ENCODE assay signal across 1 cellular context in the genomic region with DNA sequence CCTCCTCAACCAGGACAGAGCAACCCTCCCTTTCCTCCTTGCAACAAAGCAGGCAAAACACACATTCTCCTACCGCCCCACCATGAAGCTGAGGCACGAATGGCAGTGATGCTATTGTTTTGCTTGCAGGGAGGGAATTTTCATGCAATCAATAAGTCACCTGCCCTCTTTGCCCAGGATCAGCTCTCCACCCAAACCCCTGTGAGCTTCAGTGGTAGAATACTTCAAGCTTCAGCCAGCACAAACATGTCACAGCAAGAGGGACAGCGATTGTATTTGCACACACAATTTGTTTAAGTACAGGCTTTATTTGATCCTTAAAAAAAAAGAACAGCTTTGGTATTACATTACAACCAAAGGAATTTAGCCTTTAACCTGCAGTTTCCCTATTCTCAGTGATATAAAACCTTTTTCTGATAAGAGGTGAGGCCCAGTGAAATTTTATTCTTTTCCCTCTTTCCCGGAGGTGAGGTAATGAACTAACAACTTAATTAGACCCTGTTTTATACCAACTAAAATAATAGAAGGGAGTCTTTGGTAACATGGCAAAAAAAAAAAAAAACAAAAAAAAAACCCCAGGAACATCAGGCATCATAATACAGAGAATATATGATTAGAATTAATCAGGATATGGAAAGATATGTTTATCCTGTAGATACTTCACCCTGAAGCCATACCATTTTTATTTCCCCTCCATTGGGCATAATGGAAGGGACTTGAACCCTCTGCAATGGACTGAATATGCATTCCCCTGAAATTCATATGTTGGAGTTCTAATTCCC.
TF ChIP-seq lines count a peak whose summit lies in the region.

No MANE protein-coding gene starts in this region.

TF ChIP-seq in HepG2, 621 proteins besides CTCF, POLR2A, EP300 and RAD21 (continued from another document and continues in another):
- TF ChIP-seq, protein P1, sequence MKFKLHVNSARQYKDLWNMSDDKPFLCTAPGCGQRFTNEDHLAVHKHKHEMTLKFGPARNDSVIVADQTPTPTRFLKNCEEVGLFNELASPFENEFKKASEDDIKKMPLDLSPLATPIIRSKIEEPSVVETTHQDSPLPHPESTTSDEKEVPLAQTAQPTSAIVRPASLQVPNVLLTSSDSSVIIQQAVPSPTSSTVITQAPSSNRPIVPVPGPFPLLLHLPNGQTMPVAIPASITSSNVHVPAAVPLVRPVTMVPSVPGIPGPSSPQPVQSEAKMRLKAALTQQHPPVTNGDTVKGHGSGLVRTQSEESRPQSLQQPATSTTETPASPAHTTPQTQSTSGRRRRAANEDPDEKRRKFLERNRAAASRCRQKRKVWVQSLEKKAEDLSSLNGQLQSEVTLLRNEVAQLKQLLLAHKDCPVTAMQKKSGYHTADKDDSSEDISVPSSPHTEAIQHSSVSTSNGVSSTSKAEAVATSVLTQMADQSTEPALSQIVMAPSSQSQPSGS (CRISPR knock-in tag; IDR thresholded peaks at IDR 0.05) = peak; percentile 56; the same call in 1 of the 2 replicates
- TF ChIP-seq, protein P2, sequence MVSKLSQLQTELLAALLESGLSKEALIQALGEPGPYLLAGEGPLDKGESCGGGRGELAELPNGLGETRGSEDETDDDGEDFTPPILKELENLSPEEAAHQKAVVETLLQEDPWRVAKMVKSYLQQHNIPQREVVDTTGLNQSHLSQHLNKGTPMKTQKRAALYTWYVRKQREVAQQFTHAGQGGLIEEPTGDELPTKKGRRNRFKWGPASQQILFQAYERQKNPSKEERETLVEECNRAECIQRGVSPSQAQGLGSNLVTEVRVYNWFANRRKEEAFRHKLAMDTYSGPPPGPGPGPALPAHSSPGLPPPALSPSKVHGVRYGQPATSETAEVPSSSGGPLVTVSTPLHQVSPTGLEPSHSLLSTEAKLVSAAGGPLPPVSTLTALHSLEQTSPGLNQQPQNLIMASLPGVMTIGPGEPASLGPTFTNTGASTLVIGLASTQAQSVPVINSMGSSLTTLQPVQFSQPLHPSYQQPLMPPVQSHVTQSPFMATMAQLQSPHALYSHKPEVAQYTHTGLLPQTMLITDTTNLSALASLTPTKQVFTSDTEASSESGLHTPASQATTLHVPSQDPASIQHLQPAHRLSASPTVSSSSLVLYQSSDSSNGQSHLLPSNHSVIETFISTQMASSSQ (IDR thresholded peaks at IDR 0.05; ENCODE audit: low read depth) = peak; percentile 53; the same call in 1 of the 2 replicates
- TF ChIP-seq, protein P2 (CRISPR knock-in tag; IDR thresholded peaks at IDR 0.05; ENCODE audit: borderline replicate concordance) = peak; percentile 67; the same call in 1 of the 2 replicates
- TF ChIP-seq, protein P3, sequence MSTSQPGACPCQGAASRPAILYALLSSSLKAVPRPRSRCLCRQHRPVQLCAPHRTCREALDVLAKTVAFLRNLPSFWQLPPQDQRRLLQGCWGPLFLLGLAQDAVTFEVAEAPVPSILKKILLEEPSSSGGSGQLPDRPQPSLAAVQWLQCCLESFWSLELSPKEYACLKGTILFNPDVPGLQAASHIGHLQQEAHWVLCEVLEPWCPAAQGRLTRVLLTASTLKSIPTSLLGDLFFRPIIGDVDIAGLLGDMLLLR (CRISPR knock-in tag; IDR thresholded peaks at IDR 0.05) = no peak
- TF ChIP-seq REPIN1 (CRISPR knock-in tag; IDR thresholded peaks at IDR 0.05; ENCODE audit: borderline replicate concordance, low read depth) (peak; percentile 70; the same call in 1 of the 2 replicates), ZNF234 (CRISPR knock-in tag; conservative IDR thresholded peaks at IDR 0.05) (no peak), IKZF1 (IDR thresholded peaks at IDR 0.05) (no peak), HDAC6 (IDR thresholded peaks at IDR 0.05; ENCODE audit: low read depth, low read length) (no peak), KMT2A (CRISPR knock-in tag; IDR thresholded peaks at IDR 0.05) (no peak), ISL2 (CRISPR knock-in tag; IDR thresholded peaks at IDR 0.05) (peak; percentile 90), HNF4A (CRISPR knock-in tag; IDR thresholded peaks at IDR 0.05) (peak; percentile 31; the same call in 1 of the 2 replicates), KLF16 (CRISPR knock-in tag; IDR thresholded peaks at IDR 0.05) (0 out of 4 replicates have a peak, but pooled peaks of 1 of the 2 experiments have one; percentile 44), MED13 (CRISPR knock-in tag; IDR thresholded peaks at IDR 0.05) (no peak), NCOA2 (CRISPR knock-in tag; IDR thresholded peaks at IDR 0.05) (peak; percentile 85; the same call in 1 of the 2 replicates), ZNF672 (CRISPR knock-in tag; IDR thresholded peaks at IDR 0.05) (no peak), KDM3A (CRISPR knock-in tag; IDR thresholded peaks at IDR 0.05; ENCODE audit: low read depth) (no peak), ATM (IDR thresholded peaks at IDR 0.05; ENCODE audit: borderline replicate concordance) (no peak), GFI1 (CRISPR knock-in tag; IDR thresholded peaks at IDR 0.05; ENCODE audit: borderline replicate concordance) (0 out of 2 replicates have a peak, but pooled peaks have one; percentile 23), ZMYM4 (CRISPR knock-in tag; IDR thresholded peaks at IDR 0.05) (peak; percentile 85), HDAC2 (CRISPR knock-in tag; IDR thresholded peaks at IDR 0.05) (peak; percentile 89), GATAD2A (CRISPR knock-in tag; IDR thresholded peaks at IDR 0.05) (peak; percentile 89), MTA1 (CRISPR knock-in tag; IDR thresholded peaks at IDR 0.05; ENCODE audit: borderline replicate concordance) (peak; percentile 60; the same call in 1 of the 2 replicates), NR2F2 (IDR thresholded peaks at IDR 0.05; ENCODE audit: borderline replicate concordance, low read depth) (peak; percentile 87), FOXO1 (CRISPR knock-in tag; IDR thresholded peaks at IDR 0.05) (peak; percentile 87), ZNF792 (CRISPR knock-in tag; IDR thresholded peaks at IDR 0.05) (peak; percentile 79; the same call in 1 of the 2 replicates), NFIC (IDR thresholded peaks at IDR 0.05; ENCODE audit: low read length) (peak; percentile 65), SIX1 (CRISPR knock-in tag; IDR thresholded peaks at IDR 0.05; ENCODE audit: borderline replicate concordance) (peak; percentile 91; the same call in 1 of the 2 replicates)
- TF ChIP-seq, protein P4, sequence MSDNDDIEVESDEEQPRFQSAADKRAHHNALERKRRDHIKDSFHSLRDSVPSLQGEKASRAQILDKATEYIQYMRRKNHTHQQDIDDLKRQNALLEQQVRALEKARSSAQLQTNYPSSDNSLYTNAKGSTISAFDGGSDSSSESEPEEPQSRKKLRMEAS (IDR thresholded peaks at IDR 0.05) = peak; percentile 51
- TF ChIP-seq, protein P5, sequence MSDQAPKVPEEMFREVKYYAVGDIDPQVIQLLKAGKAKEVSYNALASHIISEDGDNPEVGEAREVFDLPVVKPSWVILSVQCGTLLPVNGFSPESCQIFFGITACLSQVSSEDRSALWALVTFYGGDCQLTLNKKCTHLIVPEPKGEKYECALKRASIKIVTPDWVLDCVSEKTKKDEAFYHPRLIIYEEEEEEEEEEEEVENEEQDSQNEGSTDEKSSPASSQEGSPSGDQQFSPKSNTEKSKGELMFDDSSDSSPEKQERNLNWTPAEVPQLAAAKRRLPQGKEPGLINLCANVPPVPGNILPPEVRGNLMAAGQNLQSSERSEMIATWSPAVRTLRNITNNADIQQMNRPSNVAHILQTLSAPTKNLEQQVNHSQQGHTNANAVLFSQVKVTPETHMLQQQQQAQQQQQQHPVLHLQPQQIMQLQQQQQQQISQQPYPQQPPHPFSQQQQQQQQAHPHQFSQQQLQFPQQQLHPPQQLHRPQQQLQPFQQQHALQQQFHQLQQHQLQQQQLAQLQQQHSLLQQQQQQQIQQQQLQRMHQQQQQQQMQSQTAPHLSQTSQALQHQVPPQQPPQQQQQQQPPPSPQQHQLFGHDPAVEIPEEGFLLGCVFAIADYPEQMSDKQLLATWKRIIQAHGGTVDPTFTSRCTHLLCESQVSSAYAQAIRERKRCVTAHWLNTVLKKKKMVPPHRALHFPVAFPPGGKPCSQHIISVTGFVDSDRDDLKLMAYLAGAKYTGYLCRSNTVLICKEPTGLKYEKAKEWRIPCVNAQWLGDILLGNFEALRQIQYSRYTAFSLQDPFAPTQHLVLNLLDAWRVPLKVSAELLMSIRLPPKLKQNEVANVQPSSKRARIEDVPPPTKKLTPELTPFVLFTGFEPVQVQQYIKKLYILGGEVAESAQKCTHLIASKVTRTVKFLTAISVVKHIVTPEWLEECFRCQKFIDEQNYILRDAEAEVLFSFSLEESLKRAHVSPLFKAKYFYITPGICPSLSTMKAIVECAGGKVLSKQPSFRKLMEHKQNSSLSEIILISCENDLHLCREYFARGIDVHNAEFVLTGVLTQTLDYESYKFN (CRISPR knock-in tag; conservative IDR thresholded peaks at IDR 0.05) = peak; percentile 87
- TF ChIP-seq, protein P6, sequence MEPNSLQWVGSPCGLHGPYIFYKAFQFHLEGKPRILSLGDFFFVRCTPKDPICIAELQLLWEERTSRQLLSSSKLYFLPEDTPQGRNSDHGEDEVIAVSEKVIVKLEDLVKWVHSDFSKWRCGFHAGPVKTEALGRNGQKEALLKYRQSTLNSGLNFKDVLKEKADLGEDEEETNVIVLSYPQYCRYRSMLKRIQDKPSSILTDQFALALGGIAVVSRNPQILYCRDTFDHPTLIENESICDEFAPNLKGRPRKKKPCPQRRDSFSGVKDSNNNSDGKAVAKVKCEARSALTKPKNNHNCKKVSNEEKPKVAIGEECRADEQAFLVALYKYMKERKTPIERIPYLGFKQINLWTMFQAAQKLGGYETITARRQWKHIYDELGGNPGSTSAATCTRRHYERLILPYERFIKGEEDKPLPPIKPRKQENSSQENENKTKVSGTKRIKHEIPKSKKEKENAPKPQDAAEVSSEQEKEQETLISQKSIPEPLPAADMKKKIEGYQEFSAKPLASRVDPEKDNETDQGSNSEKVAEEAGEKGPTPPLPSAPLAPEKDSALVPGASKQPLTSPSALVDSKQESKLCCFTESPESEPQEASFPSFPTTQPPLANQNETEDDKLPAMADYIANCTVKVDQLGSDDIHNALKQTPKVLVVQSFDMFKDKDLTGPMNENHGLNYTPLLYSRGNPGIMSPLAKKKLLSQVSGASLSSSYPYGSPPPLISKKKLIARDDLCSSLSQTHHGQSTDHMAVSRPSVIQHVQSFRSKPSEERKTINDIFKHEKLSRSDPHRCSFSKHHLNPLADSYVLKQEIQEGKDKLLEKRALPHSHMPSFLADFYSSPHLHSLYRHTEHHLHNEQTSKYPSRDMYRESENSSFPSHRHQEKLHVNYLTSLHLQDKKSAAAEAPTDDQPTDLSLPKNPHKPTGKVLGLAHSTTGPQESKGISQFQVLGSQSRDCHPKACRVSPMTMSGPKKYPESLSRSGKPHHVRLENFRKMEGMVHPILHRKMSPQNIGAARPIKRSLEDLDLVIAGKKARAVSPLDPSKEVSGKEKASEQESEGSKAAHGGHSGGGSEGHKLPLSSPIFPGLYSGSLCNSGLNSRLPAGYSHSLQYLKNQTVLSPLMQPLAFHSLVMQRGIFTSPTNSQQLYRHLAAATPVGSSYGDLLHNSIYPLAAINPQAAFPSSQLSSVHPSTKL (CRISPR knock-in tag; IDR thresholded peaks at IDR 0.05) = peak; percentile 84
- TF ChIP-seq, protein P7, sequence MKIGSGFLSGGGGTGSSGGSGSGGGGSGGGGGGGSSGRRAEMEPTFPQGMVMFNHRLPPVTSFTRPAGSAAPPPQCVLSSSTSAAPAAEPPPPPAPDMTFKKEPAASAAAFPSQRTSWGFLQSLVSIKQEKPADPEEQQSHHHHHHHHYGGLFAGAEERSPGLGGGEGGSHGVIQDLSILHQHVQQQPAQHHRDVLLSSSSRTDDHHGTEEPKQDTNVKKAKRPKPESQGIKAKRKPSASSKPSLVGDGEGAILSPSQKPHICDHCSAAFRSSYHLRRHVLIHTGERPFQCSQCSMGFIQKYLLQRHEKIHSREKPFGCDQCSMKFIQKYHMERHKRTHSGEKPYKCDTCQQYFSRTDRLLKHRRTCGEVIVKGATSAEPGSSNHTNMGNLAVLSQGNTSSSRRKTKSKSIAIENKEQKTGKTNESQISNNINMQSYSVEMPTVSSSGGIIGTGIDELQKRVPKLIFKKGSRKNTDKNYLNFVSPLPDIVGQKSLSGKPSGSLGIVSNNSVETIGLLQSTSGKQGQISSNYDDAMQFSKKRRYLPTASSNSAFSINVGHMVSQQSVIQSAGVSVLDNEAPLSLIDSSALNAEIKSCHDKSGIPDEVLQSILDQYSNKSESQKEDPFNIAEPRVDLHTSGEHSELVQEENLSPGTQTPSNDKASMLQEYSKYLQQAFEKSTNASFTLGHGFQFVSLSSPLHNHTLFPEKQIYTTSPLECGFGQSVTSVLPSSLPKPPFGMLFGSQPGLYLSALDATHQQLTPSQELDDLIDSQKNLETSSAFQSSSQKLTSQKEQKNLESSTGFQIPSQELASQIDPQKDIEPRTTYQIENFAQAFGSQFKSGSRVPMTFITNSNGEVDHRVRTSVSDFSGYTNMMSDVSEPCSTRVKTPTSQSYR (CRISPR knock-in tag; IDR thresholded peaks at IDR 0.05; ENCODE audit: borderline replicate concordance) = peak; percentile 5; the same call in 1 of the 2 replicates
- TF ChIP-seq, protein P8, sequence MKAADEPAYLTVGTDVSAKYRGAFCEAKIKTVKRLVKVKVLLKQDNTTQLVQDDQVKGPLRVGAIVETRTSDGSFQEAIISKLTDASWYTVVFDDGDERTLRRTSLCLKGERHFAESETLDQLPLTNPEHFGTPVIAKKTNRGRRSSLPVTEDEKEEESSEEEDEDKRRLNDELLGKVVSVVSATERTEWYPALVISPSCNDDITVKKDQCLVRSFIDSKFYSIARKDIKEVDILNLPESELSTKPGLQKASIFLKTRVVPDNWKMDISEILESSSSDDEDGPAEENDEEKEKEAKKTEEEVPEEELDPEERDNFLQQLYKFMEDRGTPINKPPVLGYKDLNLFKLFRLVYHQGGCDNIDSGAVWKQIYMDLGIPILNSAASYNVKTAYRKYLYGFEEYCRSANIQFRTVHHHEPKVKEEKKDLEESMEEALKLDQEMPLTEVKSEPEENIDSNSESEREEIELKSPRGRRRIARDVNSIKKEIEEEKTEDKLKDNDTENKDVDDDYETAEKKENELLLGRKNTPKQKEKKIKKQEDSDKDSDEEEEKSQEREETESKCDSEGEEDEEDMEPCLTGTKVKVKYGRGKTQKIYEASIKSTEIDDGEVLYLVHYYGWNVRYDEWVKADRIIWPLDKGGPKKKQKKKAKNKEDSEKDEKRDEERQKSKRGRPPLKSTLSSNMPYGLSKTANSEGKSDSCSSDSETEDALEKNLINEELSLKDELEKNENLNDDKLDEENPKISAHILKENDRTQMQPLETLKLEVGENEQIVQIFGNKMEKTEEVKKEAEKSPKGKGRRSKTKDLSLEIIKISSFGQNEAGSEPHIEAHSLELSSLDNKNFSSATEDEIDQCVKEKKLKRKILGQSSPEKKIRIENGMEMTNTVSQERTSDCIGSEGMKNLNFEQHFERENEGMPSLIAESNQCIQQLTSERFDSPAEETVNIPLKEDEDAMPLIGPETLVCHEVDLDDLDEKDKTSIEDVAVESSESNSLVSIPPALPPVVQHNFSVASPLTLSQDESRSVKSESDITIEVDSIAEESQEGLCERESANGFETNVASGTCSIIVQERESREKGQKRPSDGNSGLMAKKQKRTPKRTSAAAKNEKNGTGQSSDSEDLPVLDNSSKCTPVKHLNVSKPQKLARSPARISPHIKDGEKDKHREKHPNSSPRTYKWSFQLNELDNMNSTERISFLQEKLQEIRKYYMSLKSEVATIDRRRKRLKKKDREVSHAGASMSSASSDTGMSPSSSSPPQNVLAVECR (CRISPR knock-in tag; IDR thresholded peaks at IDR 0.05; ENCODE audit: borderline replicate concordance) = no peak; the same call in 1 of the 2 replicates
